In the genomic region with DNA sequence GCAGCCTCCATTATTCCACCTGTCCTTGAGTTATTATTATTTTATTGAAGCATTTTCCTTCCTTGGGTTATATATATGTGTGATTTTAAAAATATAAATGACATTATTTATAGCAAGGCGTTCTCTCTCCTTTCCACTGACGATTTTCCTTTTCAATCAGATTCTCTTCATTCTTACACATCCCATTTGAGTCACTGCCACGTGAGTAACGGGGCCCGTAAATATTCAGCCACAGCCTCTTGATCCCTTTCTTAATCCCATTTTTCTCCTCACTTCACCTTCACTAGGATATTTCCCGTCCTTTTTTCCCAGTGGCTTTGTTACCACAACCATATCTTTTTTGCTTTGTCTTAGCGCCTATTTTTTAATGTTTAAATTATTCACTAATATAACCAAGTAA, we compare ENCODE assay signal across 32 cellular contexts.
"Had no signal": no experiment of that assay in that cellular context is flagged by ENCODE, and none has a peak within 500 bp of the region (broad histone marks: within the 10 kb centered on the region; RNA-seq: fewer than 3 reads in every experiment).

No MANE protein-coding gene starts in this region.

- DNase-seq: activated B cell treated with CpG ODN at 0.5 μM for 24 hours; activated CD4-positive, alpha-beta memory T cell treated with anti-CD3 and anti-CD28 coated beads, Interleukin-2, amount 10 ng/mL, durations not matched to agents 7 days and 5 days; activated CD4-positive, alpha-beta T cell treated with anti-CD3 and anti-CD28 coated beads for 1 hour; activated CD4-positive, alpha-beta T cell treated with anti-CD3 and anti-CD28 coated beads for 48 hours; activated CD8-positive, alpha-beta memory T cell treated with anti-CD3 and anti-CD28 coated beads for 24 hours; activated effector memory CD4-positive, alpha-beta T cell treated with anti-CD3 and anti-CD28 coated beads, Interleukin-2, amount 50 U/mL, for 16 hours; activated naive CD4-positive, alpha-beta T cell; activated naive CD4-positive, alpha-beta T cell treated with anti-CD3 and anti-CD28 coated beads, Interleukin-2, amount 50 U/mL, for 16 hours; activated naive CD8-positive, alpha-beta T cell treated with anti-CD3 and anti-CD28 coated beads for 36 hours; activated T-cell treated with anti-CD3 and anti-CD28 coated beads, Interleukin-2, amount 50 U/mL, for 1 hour; activated T-cell treated with anti-CD3 and anti-CD28 coated beads, Interleukin-2, amount 50 U/mL, for 72 hours; amniotic stem cell; aorta; caudate nucleus; cerebellar nuclear complex; NCI-H1105; NCI-H1417 treated with DMSO at 0.1 percent for 48 hours; NCI-H187 treated with DMSO at 0.1 percent for 48 hours; NCI-H2081; NCI-H2171 treated with DMSO at 0.1 percent for 48 hours; NCI-H2227 treated with DMSO at 0.1 percent for 48 hours; NCI-H446; NCI-H510A treated with DMSO at 0.1 percent for 48 hours; NCI-H526 treated with DMSO at 0.1 percent for 48 hours; NCI-H774; RPMI8226; SHP77 treated with DMSO at 0.1 percent for 48 hours; T1000 had no signal

- H3K27me3 Mint-ChIP-seq: activated B cell treated with CpG ODN at 0.5 μM for 24 hours; activated CD4-positive, alpha-beta memory T cell treated with anti-CD3 and anti-CD28 coated beads, Interleukin-2, amount 10 ng/mL, durations not matched to agents 7 days and 5 days; activated naive CD8-positive, alpha-beta T cell treated with anti-CD3 and anti-CD28 coated beads for 36 hours had no signal

- H3K4me1 ChIP-seq: SJSA1 had no signal

- H3K27ac ChIP-seq: SJSA1 had no signal

- H3K36me3 Mint-ChIP-seq: activated naive CD8-positive, alpha-beta T cell treated with anti-CD3 and anti-CD28 coated beads for 36 hours had no signal

- H3K36me3 ChIP-seq: SJSA1 had no signal

- H3K4me1 Mint-ChIP-seq: activated B cell treated with CpG ODN at 0.5 μM for 24 hours; activated CD4-positive, alpha-beta memory T cell treated with anti-CD3 and anti-CD28 coated beads, Interleukin-2, amount 10 ng/mL, durations not matched to agents 7 days and 5 days; activated naive CD8-positive, alpha-beta T cell treated with anti-CD3 and anti-CD28 coated beads for 36 hours; activated T-helper 17 cell treated with anti-CD3 and anti-CD28 coated beads, Interleukin-2, amount 50 U/mL, for 72 hours had no signal

- H3K9me3 ChIP-seq: SJSA1 had no signal

- H3K4me3 Mint-ChIP-seq: activated B cell treated with CpG ODN at 0.5 μM for 24 hours; activated CD4-positive, alpha-beta memory T cell treated with anti-CD3 and anti-CD28 coated beads, Interleukin-2, amount 10 ng/mL, durations not matched to agents 7 days and 5 days; activated naive CD8-positive, alpha-beta T cell treated with anti-CD3 and anti-CD28 coated beads for 36 hours; activated T-cell treated with anti-CD3 and anti-CD28 coated beads, Interleukin-2, amount 50 U/mL, for 72 hours; activated T-helper 17 cell treated with anti-CD3 and anti-CD28 coated beads, Interleukin-2, amount 50 U/mL, for 72 hours had no signal

- H3K9me3 Mint-ChIP-seq: activated B cell treated with CpG ODN at 0.5 μM for 24 hours; activated CD4-positive, alpha-beta memory T cell treated with anti-CD3 and anti-CD28 coated beads, Interleukin-2, amount 10 ng/mL, durations not matched to agents 7 days and 5 days; activated naive CD8-positive, alpha-beta T cell treated with anti-CD3 and anti-CD28 coated beads for 36 hours had no signal

- H3K27me3 ChIP-seq: SJSA1 had no signal

- ATAC-seq: activated T-cell treated with anti-CD3 and anti-CD28 coated beads, Interleukin-2, amount 50 U/mL, for 72 hours; activated T-helper 17 cell treated with anti-CD3 and anti-CD28 coated beads, Interleukin-2, amount 50 U/mL, for 72 hours; K562; Panc1 had no signal

- H3K27ac Mint-ChIP-seq: activated B cell treated with CpG ODN at 0.5 μM for 24 hours; activated CD4-positive, alpha-beta memory T cell treated with anti-CD3 and anti-CD28 coated beads, Interleukin-2, amount 10 ng/mL, durations not matched to agents 7 days and 5 days; activated naive CD8-positive, alpha-beta T cell treated with anti-CD3 and anti-CD28 coated beads for 36 hours; activated T-cell treated with anti-CD3 and anti-CD28 coated beads, Interleukin-2, amount 50 U/mL, for 72 hours; activated T-helper 17 cell treated with anti-CD3 and anti-CD28 coated beads, Interleukin-2, amount 50 U/mL, for 72 hours had no signal

- H3K4me3 ChIP-seq: K562, SJSA1 had no signal
